12 cellular contexts compared by ENCODE assay signal in the genomic region with DNA sequence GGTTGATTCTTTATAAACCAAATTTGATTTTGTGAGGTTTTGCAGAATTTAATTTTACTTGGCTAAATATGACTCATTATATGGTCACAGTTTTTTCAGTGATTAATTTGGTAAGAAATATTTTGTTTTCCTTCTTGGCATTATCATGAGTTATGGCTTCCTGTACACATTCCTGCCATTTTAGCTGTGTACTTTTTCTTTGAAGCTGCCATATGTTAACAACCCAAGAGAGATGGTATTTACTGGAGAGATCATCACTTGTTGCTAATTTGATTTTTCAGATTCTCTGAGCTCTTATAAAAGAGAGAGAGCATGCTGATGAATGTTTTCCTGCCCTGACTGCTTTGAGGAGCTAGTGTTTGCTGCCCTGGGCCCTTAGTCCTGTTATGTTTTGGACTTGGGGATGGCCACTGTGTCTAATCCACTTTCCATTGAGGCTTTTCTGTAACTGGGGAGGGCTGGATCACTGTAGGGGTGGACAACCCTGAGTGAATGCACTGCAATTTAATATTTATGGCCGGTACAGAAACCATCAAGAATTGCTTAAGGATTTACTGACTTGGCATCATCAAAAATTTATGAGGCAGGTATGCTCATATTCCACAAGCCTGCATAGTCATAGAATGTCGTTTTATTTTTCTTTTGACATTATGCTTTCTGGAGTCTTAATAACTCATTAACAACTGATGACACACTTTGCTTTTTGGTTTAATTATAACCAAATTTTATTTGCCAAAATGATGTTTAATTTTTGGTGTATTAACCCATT.
A peak's percentile ranks its signal among the peaks of the same experiment; 100 is the strongest.
DNase-seq lines count a peak whose midpoint lies in the region; ATAC-seq and TF ChIP-seq lines count a peak whose summit lies in the region.
"Had no signal": no experiment of that assay in that cellular context is flagged by ENCODE, and none has a peak within 500 bp of the region (broad histone marks: within the 10 kb centered on the region; RNA-seq: fewer than 3 reads in every experiment).

No MANE protein-coding gene starts in this region.

- H3K27ac Mint-ChIP-seq in osteocyte (ENCODE audit: unreplicated experiment) = peak overlapping the region; percentile 84
- H3K27ac Mint-ChIP-seq: activated CD8-positive, alpha-beta T cell treated with anti-CD3 and anti-CD28 coated beads, Interleukin-2, amount 10 ng/mL, durations not matched to agents 7 days and 5 days had no signal

- H3K9me3 Mint-ChIP-seq in osteocyte (ENCODE audit: unreplicated experiment) = no peaks in the 10 kb centered on the region

- ATAC-seq in HG03460 (IDR thresholded peaks at IDR 0.05; ENCODE audit: unreplicated experiment) = no peak
- ATAC-seq: activated CD8-positive, alpha-beta T cell treated with anti-CD3 and anti-CD28 coated beads, Interleukin-2, amount 10 ng/mL, durations not matched to agents 7 days and 5 days had no signal

- H3K36me3 ChIP-seq in fibroblast of lung (ENCODE audit: control insufficient read depth, insufficient read depth, low read length) = no peaks in the 10 kb centered on the region

- peaks cover 54% of the 10 kb centered on the region for H3K4me1 Mint-ChIP-seq in osteocyte (ENCODE audit: unreplicated experiment)

- H3K4me2 ChIP-seq in fibroblast of lung (ENCODE audit: extremely low read depth, insufficient read depth, low read length) = peak overlapping the region; percentile 68

- H3K27ac ChIP-seq in fibroblast of lung (ENCODE audit: insufficient read depth, low read length) = peak overlapping the region; percentile 76

- TF ChIP-seq CTCF in fibroblast of lung (conservative IDR thresholded peaks at IDR 0.05 in 1 of 2, IDR thresholded peaks at IDR 0.05 in 1 of 2; ENCODE audit: low read depth in 1 of 2, low read length in 2 of 2) (no peak), osteocyte (IDR thresholded peaks at IDR 0.05) (no peak)

- peak; percentile 89 for DNase-seq in ELR (ENCODE audit: low read depth)
- DNase-seq in RKO (ENCODE audit: low spot score) = peak; percentile 67
- DNase-seq in fibroblast of lung (ENCODE audit: low read depth in 2 of 2) = peak; percentile 53 to 96
- no peak for DNase-seq in osteocyte (ENCODE audit: extremely low spot score, unreplicated experiment)
- DNase-seq in NK-92 (lab: John Stamatoyannopoulos, UW; ENCODE audit: unreplicated experiment) = no peak
- DNase-seq in occipital lobe (lab: John Stamatoyannopoulos, UW) = no peak
- DNase-seq in UCSD-AML1 (lab: John Stamatoyannopoulos, UW; ENCODE audit: unreplicated experiment) = no peak
- DNase-seq: activated CD8-positive, alpha-beta T cell treated with anti-CD3 and anti-CD28 coated beads, Interleukin-2, amount 10 ng/mL, durations not matched to agents 7 days and 5 days; activated naive CD4-positive, alpha-beta T cell treated with anti-CD3 and anti-CD28 coated beads, Interleukin-2, amount 50 U/mL, for 16 hours; DMS 273 treated with DMSO at 0.1 percent for 48 hours; NCI-H82 had no signal

- no peaks in the 10 kb centered on the region for H3K79me2 ChIP-seq in fibroblast of lung (ENCODE audit: control insufficient read depth, insufficient read depth, low read length)

- peaks cover 9% of the 10 kb centered on the region for H3K4me1 ChIP-seq in fibroblast of lung (ENCODE audit: control insufficient read depth, extremely low read depth, insufficient read depth, low read length)

- H3K9me3 ChIP-seq in fibroblast of lung (ENCODE audit: control insufficient read depth, insufficient read depth, low read depth, low read length) = no peaks in the 10 kb centered on the region

- H2AFZ ChIP-seq in fibroblast of lung (ENCODE audit: low read length) = no peak overlapping the region

- no peaks in the 10 kb centered on the region for H3K27me3 ChIP-seq in fibroblast of lung (ENCODE audit: control insufficient read depth, insufficient read depth, low read length)

- no peak overlapping the region for H3K9ac ChIP-seq in fibroblast of lung (ENCODE audit: insufficient read depth, low read length)

- peaks cover 2% of the 10 kb centered on the region for H3K36me3 Mint-ChIP-seq in osteocyte (ENCODE audit: unreplicated experiment)

- no peak overlapping the region for H3K4me3 Mint-ChIP-seq in osteocyte (ENCODE audit: unreplicated experiment)
- H3K4me3 Mint-ChIP-seq: activated CD8-positive, alpha-beta T cell treated with anti-CD3 and anti-CD28 coated beads, Interleukin-2, amount 10 ng/mL, durations not matched to agents 7 days and 5 days had no signal

- no peak overlapping the region for H3K4me3 ChIP-seq in fibroblast of lung (replicated peaks in 1 of 4; ENCODE audit: control extremely low read depth in 1 of 4, insufficient read depth in 1 of 4, low read depth in 3 of 4, low read length in 4 of 4)

- no peaks in the 10 kb centered on the region for H3K27me3 Mint-ChIP-seq in osteocyte (ENCODE audit: unreplicated experiment)

- H4K20me1 ChIP-seq in fibroblast of lung (ENCODE audit: control insufficient read depth, extremely low read depth, insufficient read depth, low read length) = no peaks in the 10 kb centered on the region

Comparison
In these comparisons a context has a peak if more than half of its experiments do, and no peak if none do; other contexts are left out.
1. DNase-seq: peak in ELR (single experiment), RKO (single experiment) and fibroblast of lung (2 of 2); none in osteocyte (single experiment), NK-92 (single experiment), occipital lobe (single experiment) and UCSD-AML1 (single experiment).